ENCODE assay signal across 1 cellular context in genomic region chr4:63922146-63922545, GRCh38.
TF ChIP-seq lines count a peak whose summit lies in the region.

No MANE protein-coding gene starts in this region.

TF ChIP-seq in H1, 55 proteins besides CTCF, POLR2A, EP300 and RAD21:
- TF ChIP-seq CHD2 (IDR thresholded peaks at IDR 0.05; ENCODE audit: low read length) (no peak), CBX8 (IDR thresholded peaks at IDR 0.05; ENCODE audit: borderline replicate concordance, low read depth, low read length) (no peak), SP4 (IDR thresholded peaks at IDR 0.05; ENCODE audit: low read length) (no peak), MAFK (IDR thresholded peaks at IDR 0.05; ENCODE audit: low read depth, low read length) (no peak), ATF2 (IDR thresholded peaks at IDR 0.05; ENCODE audit: low read length) (no peak), CEBPB (IDR thresholded peaks at IDR 0.05; ENCODE audit: low read depth, low read length) (no peak), ZNF274 (IDR thresholded peaks at IDR 0.05; ENCODE audit: borderline replicate concordance, extremely low read depth, low read length) (no peak), SRF (IDR thresholded peaks at IDR 0.05; ENCODE audit: low read depth, low read length) (no peak), FOSL1 (IDR thresholded peaks at IDR 0.05; ENCODE audit: insufficient read depth, low read depth, low read length) (no peak), CTBP2 (IDR thresholded peaks at IDR 0.05; ENCODE audit: borderline replicate concordance, insufficient read depth, insufficient read length, low read length) (no peak), SUZ12 (IDR thresholded peaks at IDR 0.05; ENCODE audit: low read length) (no peak), HDAC2 (IDR thresholded peaks at IDR 0.05; ENCODE audit: borderline replicate concordance in 1 of 2, low read depth in 2 of 2, low read length in 2 of 2) (no peak), CBX5 (IDR thresholded peaks at IDR 0.05; ENCODE audit: low read depth, low read length) (no peak), HDAC6 (IDR thresholded peaks at IDR 0.05; ENCODE audit: low read depth, low read length) (no peak), CREB1 (IDR thresholded peaks at IDR 0.05) (no peak), POLR2AphosphoS5 (IDR thresholded peaks at IDR 0.05; ENCODE audit: low read depth, low read length) (no peak), KDM1A (IDR thresholded peaks at IDR 0.05; ENCODE audit: borderline replicate concordance, low read length) (no peak), RXRA (IDR thresholded peaks at IDR 0.05; ENCODE audit: insufficient read depth, low read depth, low read length) (no peak), BACH1 (IDR thresholded peaks at IDR 0.05; ENCODE audit: low read length) (no peak), KDM4A (IDR thresholded peaks at IDR 0.05; ENCODE audit: low read depth, low read length, severe bottlenecking) (no peak)
TF ChIP-seq in H1: peak in this region for 0.
